ENCODE assay signal across 29 cellular contexts in genomic region chr2:235689427-235689853, GRCh38.
DNase-seq lines count a peak whose midpoint lies in the region; ATAC-seq, FAIRE-seq and TF ChIP-seq lines count a peak whose summit lies in the region.
"Had no signal": no experiment of that assay in that cellular context is flagged by ENCODE, and none has a peak within 500 bp of the region (broad histone marks: within the 10 kb centered on the region; RNA-seq: fewer than 3 reads in every experiment).

No MANE protein-coding gene starts in this region.

- in situ Hi-C loops in HepG2 (cut with HindIII; ENCODE audit: extremely low pct_ligation_motif_present, low pct_unique_long_range_greater_than_20kb): no loop called here

- H4K20me1 ChIP-seq in HepG2 (ENCODE audit: insufficient read depth, low read length) (peaks cover 32% of the 10 kb centered on the region; the same call in 1 of the 2 replicates), osteoblast (ENCODE audit: insufficient read depth, low read length) (peaks cover 68% of the 10 kb centered on the region)

- TF ChIP-seq RAD21 in HepG2 (CRISPR knock-in tag; IDR thresholded peaks at IDR 0.05): no peak

- peaks cover 72% of the 10 kb centered on the region for H3K79me2 ChIP-seq in HepG2 (ENCODE audit: insufficient read depth, low read length)
- H3K79me2 ChIP-seq in osteoblast (ENCODE audit: insufficient read depth, low read length): peaks cover 75% of the 10 kb centered on the region

- 96% methylated on average over 4 of the region's 4 CpGs for WGBS in HepG2 (ENCODE audit: low lambda C conversion rate)
- 78% methylated on average over 4 of the region's 4 CpGs for WGBS in right lobe of liver (ENCODE audit: insufficient coverage, low coverage, low lambda C conversion rate, missing lambda C conversion rate)

- no peak for FAIRE-seq in HepG2 (lab: Jason Lieb, UNC)
- no peak for FAIRE-seq in frontal cortex (lab: Jason Lieb, UNC)
- FAIRE-seq: A549, kidney had no signal

- TF ChIP-seq EP300 in HepG2 (IDR thresholded peaks at IDR 0.05; ENCODE audit: low read depth in 2 of 2, low read length in 2 of 2) (no peak), HepG2 (CRISPR knock-in tag; IDR thresholded peaks at IDR 0.05; ENCODE audit: borderline replicate concordance) (no peak)

- H3K4me1 ChIP-seq in HepG2 (ENCODE audit: insufficient read depth, low read length): peaks cover 30% of the 10 kb centered on the region
- no peaks in the 10 kb centered on the region for H3K4me1 ChIP-seq in right lobe of liver
- no peaks in the 10 kb centered on the region for H3K4me1 ChIP-seq in osteoblast (ENCODE audit: insufficient read depth, low read length)
- H3K4me1 ChIP-seq: A549 had no signal

- no peaks in the 10 kb centered on the region for H3K36me3 Mint-ChIP-seq in glutamatergic neuron (ENCODE audit: unreplicated experiment)
- no peaks in the 10 kb centered on the region for H3K36me3 Mint-ChIP-seq in activated T-cell treated with anti-CD3 and anti-CD28 coated beads, Interleukin-2, amount 50 U/mL, for 72 hours (ENCODE audit: insufficient read depth in 2 of 2)
- H3K36me3 Mint-ChIP-seq: activated naive CD4-positive, alpha-beta T cell treated with anti-CD3 and anti-CD28 coated beads, Interleukin-2, amount 50 U/mL, for 72 hours; CD4-positive, alpha-beta memory T cell had no signal

- H3K27me3 ChIP-seq in HepG2 (ENCODE audit: control insufficient read depth in 1 of 2, insufficient read depth in 2 of 2, low read length in 2 of 2) (no peaks in the 10 kb centered on the region), right lobe of liver (no peaks in the 10 kb centered on the region), osteoblast (ENCODE audit: insufficient read depth, low read length) (no peaks in the 10 kb centered on the region)
- H3K27me3 ChIP-seq: esophagus muscularis mucosa, vagina had no signal

- H3K27me3 Mint-ChIP-seq in glutamatergic neuron (ENCODE audit: unreplicated experiment): peaks cover 12% of the 10 kb centered on the region
- no peaks in the 10 kb centered on the region for H3K27me3 Mint-ChIP-seq in activated T-cell treated with anti-CD3 and anti-CD28 coated beads, Interleukin-2, amount 50 U/mL, for 72 hours (ENCODE audit: low read depth)
- H3K27me3 Mint-ChIP-seq: activated CD4-positive, alpha-beta memory T cell treated with anti-CD3 and anti-CD28 coated beads, Interleukin-2, amount 10 ng/mL, durations not matched to agents 7 days and 5 days had no signal

- intact Hi-C loops in HepG2 (cut with micrococcal nuclease; ENCODE audit: unreplicated experiment): no loop called here
- intact Hi-C loops in right lobe of liver (cut with DNase I): no loop called here

- no peak for TF ChIP-seq CTCF in HepG2 (CRISPR knock-in tag; IDR thresholded peaks at IDR 0.05)
- TF ChIP-seq CTCF in right lobe of liver (IDR thresholded peaks at IDR 0.05): no peak
- TF ChIP-seq CTCF in glutamatergic neuron (IDR thresholded peaks at IDR 0.05; ENCODE audit: partially characterized antibody, unreplicated experiment): no peak
- TF ChIP-seq CTCF in osteoblast (IDR thresholded peaks at IDR 0.05; ENCODE audit: extremely low read depth, low read depth, low read length): no peak

- ATAC-seq in HepG2 (no peak), right lobe of liver (no peak)
- no peak for ATAC-seq in activated T-cell treated with anti-CD3 and anti-CD28 coated beads, Interleukin-2, amount 50 U/mL, for 72 hours (replicated peaks in 1 of 2)
- ATAC-seq: A549; activated CD4-positive, CD25-positive, alpha-beta regulatory T cell treated with anti-CD3 and anti-CD28 coated beads, Interleukin-2, amount 50 U/mL, for 24 hours; activated naive CD4-positive, alpha-beta T cell treated with anti-CD3 and anti-CD28 coated beads, Interleukin-2, amount 50 U/mL, for 72 hours; activated T-helper 17 cell treated with anti-CD3 and anti-CD28 coated beads, Interleukin-2, amount 50 U/mL, for 72 hours had no signal

- POLR2A ChIA-PET in HepG2 (lab: Yijun Ruan, JAX) (no interaction called here), HEK293T (lab: Yijun Ruan, JAX) (no interaction called here)

- no peak overlapping the region for H3K4me3 ChIP-seq in HepG2 (replicated peaks in 1 of 3; ENCODE audit: insufficient read depth in 1 of 3, low read depth in 2 of 3, low read length in 3 of 3)
- H3K4me3 ChIP-seq in right lobe of liver: no peak overlapping the region
- H3K4me3 ChIP-seq in osteoblast (ENCODE audit: insufficient read depth, low read length): no peak overlapping the region
- H3K4me3 ChIP-seq: A549, esophagus muscularis mucosa, thoracic aorta, vagina had no signal

- H3K36me3 ChIP-seq in HepG2 (replicated peaks in 1 of 2; ENCODE audit: control insufficient read depth in 1 of 2, insufficient read depth in 2 of 2, low read length in 2 of 2) (peaks cover 0 to 2% of the 10 kb centered on the region in 2 experiments; a peak in 1 of 5 replicates), right lobe of liver (no peaks in the 10 kb centered on the region), osteoblast (ENCODE audit: insufficient read depth, low read length) (no peaks in the 10 kb centered on the region)
- H3K36me3 ChIP-seq: esophagus muscularis mucosa, thoracic aorta, vagina had no signal

- H3K9me3 Mint-ChIP-seq in glutamatergic neuron (ENCODE audit: unreplicated experiment): peaks cover 15% of the 10 kb centered on the region
- no peaks in the 10 kb centered on the region for H3K9me3 Mint-ChIP-seq in activated T-cell treated with anti-CD3 and anti-CD28 coated beads, Interleukin-2, amount 50 U/mL, for 72 hours
- H3K9me3 Mint-ChIP-seq: activated CD4-positive, alpha-beta memory T cell treated with anti-CD3 and anti-CD28 coated beads, Interleukin-2, amount 10 ng/mL, durations not matched to agents 7 days and 5 days; activated naive CD4-positive, alpha-beta T cell treated with anti-CD3 and anti-CD28 coated beads, Interleukin-2, amount 50 U/mL, for 72 hours; activated T-helper 17 cell treated with anti-CD3 and anti-CD28 coated beads, Interleukin-2, amount 50 U/mL, for 72 hours; CD4-positive, alpha-beta memory T cell had no signal

- DNase-seq in HepG2 (ENCODE audit: low spot score) (no peak), right lobe of liver (no peak), glutamatergic neuron (peak; percentile 10), osteoblast (ENCODE audit: insufficient read length, low spot score, missing footprints) (peak; percentile 62), NCI-H82 (lab: John Stamatoyannopoulos, UW) (no peak), HEK293T (ENCODE audit: extremely low spot score) (no peak), frontal cortex (ENCODE audit: low spot score in 2 of 2) (no peak)
- DNase-seq in activated T-cell treated with anti-CD3 and anti-CD28 coated beads, Interleukin-2, amount 50 U/mL, for 72 hours: no peak
- DNase-seq: activated CD4-positive, alpha-beta memory T cell treated with anti-CD3 and anti-CD28 coated beads, Interleukin-2, amount 10 ng/mL, durations not matched to agents 7 days and 5 days; activated CD8-positive, alpha-beta memory T cell treated with anti-CD3 and anti-CD28 coated beads, Interleukin-2, amount 50 U/mL, for 48 hours; AML-193; CD4-positive, alpha-beta memory T cell; cortex of kidney; GDM1; kidney; NCI-H1694; NCI-H2171 treated with DMSO at 0.1 percent for 48 hours; NCI-H524 treated with DMSO at 0.1 percent for 48 hours; SHP77 treated with DMSO at 0.1 percent for 48 hours; stimulated activated naive CD4-positive, alpha-beta T cell; SW 1271; T1000 had no signal

- H3K9ac ChIP-seq in HepG2 (ENCODE audit: insufficient read depth, low read depth, low read length): no peak overlapping the region

- H3K27ac Mint-ChIP-seq in glutamatergic neuron (ENCODE audit: unreplicated experiment): peak overlapping the region; percentile 70
- no peak overlapping the region for H3K27ac Mint-ChIP-seq in activated T-cell treated with anti-CD3 and anti-CD28 coated beads, Interleukin-2, amount 50 U/mL, for 72 hours
- H3K27ac Mint-ChIP-seq: activated CD4-positive, alpha-beta memory T cell treated with anti-CD3 and anti-CD28 coated beads, Interleukin-2, amount 10 ng/mL, durations not matched to agents 7 days and 5 days; activated naive CD4-positive, alpha-beta T cell treated with anti-CD3 and anti-CD28 coated beads, Interleukin-2, amount 50 U/mL, for 72 hours; activated T-helper 17 cell treated with anti-CD3 and anti-CD28 coated beads, Interleukin-2, amount 50 U/mL, for 72 hours; CD4-positive, alpha-beta memory T cell had no signal

- CTCF ChIA-PET in HepG2 (lab: Yijun Ruan, JAX; ENCODE audit: low intra/inter-chr PET ratio, low total read pairs) (no interaction called here), HEK293T (lab: Yijun Ruan, JAX) (interaction anchor here (0.6 kb wide), 1 partner anchor 318 kb away, joined by 3 read pairs; no protein-coding TSS in a partner anchor)

- H3K27ac ChIP-seq in HepG2 (ENCODE audit: extremely low read length, insufficient read depth, low read length) (no peak overlapping the region), right lobe of liver (no peak overlapping the region), osteoblast (ENCODE audit: low read depth, low read length) (no peak overlapping the region)
- H3K27ac ChIP-seq: A549, esophagus muscularis mucosa, thoracic aorta, vagina had no signal

- H3K9me3 ChIP-seq in HepG2 (ENCODE audit: low read length): no peaks in the 10 kb centered on the region
- no peaks in the 10 kb centered on the region for H3K9me3 ChIP-seq in right lobe of liver
- no peaks in the 10 kb centered on the region for H3K9me3 ChIP-seq in osteoblast (ENCODE audit: low read depth, low read length)
- H3K9me3 ChIP-seq: A549, esophagus muscularis mucosa, thoracic aorta had no signal

- no peak overlapping the region for H2AFZ ChIP-seq in HepG2 (ENCODE audit: low read length)
- H2AFZ ChIP-seq in osteoblast (ENCODE audit: low read length): no peak overlapping the region

- no peak for TF ChIP-seq POLR2A in HepG2 (IDR thresholded peaks at IDR 0.05; ENCODE audit: insufficient read depth in 1 of 2, low read depth in 2 of 2, low read length in 2 of 2)
- no peak for TF ChIP-seq POLR2A in right lobe of liver (IDR thresholded peaks at IDR 0.05)

- no TSS peak for BruUV-seq in HepG2 (replicated peaks; lab: Mats Ljungman, UMichigan)

- no peak overlapping the region for H3K4me3 Mint-ChIP-seq in glutamatergic neuron (ENCODE audit: unreplicated experiment)
- no peak overlapping the region for H3K4me3 Mint-ChIP-seq in activated T-cell treated with anti-CD3 and anti-CD28 coated beads, Interleukin-2, amount 50 U/mL, for 72 hours
- H3K4me3 Mint-ChIP-seq: activated CD4-positive, alpha-beta memory T cell treated with anti-CD3 and anti-CD28 coated beads, Interleukin-2, amount 10 ng/mL, durations not matched to agents 7 days and 5 days; activated T-helper 17 cell treated with anti-CD3 and anti-CD28 coated beads, Interleukin-2, amount 50 U/mL, for 72 hours; CD4-positive, alpha-beta memory T cell had no signal

- no peak overlapping the region for H3K4me2 ChIP-seq in HepG2 (ENCODE audit: low read depth, low read length)
- no peak overlapping the region for H3K4me2 ChIP-seq in osteoblast (ENCODE audit: insufficient read depth, low read length)
- H3K4me2 ChIP-seq: A549 had no signal

- peaks cover 62% of the 10 kb centered on the region for H3K4me1 Mint-ChIP-seq in glutamatergic neuron (ENCODE audit: low read depth, unreplicated experiment)
- H3K4me1 Mint-ChIP-seq in activated T-cell treated with anti-CD3 and anti-CD28 coated beads, Interleukin-2, amount 50 U/mL, for 72 hours (ENCODE audit: low read depth): no peaks in the 10 kb centered on the region
- H3K4me1 Mint-ChIP-seq: activated T-helper 17 cell treated with anti-CD3 and anti-CD28 coated beads, Interleukin-2, amount 50 U/mL, for 72 hours had no signal

Comparison
In these comparisons a context has a peak if more than half of its experiments do, and no peak if none do; other contexts are left out.
1. DNase-seq: peak in glutamatergic neuron (single experiment) and osteoblast (single experiment); none in HepG2 (single experiment), right lobe of liver (0 of 3), NCI-H82 (single experiment), HEK293T (single experiment), activated T-cell treated with anti-CD3 and anti-CD28 coated beads, Interleukin-2, amount 50 U/mL, for 72 hours (0 of 2) and frontal cortex (0 of 2).